Comparison of ENCODE assay signal across 1 cellular context in genomic region chr6:29705389-29706231, GRCh38.
TF ChIP-seq lines count a peak whose summit lies in the region.

No MANE protein-coding gene starts in this region.

TF ChIP-seq in GM12878, 131 proteins besides CTCF, POLR2A, EP300 and RAD21:
- 0 out of 2 replicates have a peak, but pooled peaks have one; percentile 20 for TF ChIP-seq IKZF1 (conservative IDR thresholded peaks at IDR 0.05)
- TF ChIP-seq HDAC2 (IDR thresholded peaks at IDR 0.05) = no peak
- no peak for TF ChIP-seq SMAD1 (IDR thresholded peaks at IDR 0.05; ENCODE audit: low read depth, partially characterized antibody)
- TF ChIP-seq IKZF2 (IDR thresholded peaks at IDR 0.05) = peak; percentile 18 to 25; a peak in 1 of 4 replicates
- TF ChIP-seq FOXM1 (IDR thresholded peaks at IDR 0.05; ENCODE audit: low read depth, low read length) = no peak
- peak; percentile 51; the same call in 1 of the 2 replicates for TF ChIP-seq SMC3 (IDR thresholded peaks at IDR 0.05; ENCODE audit: borderline replicate concordance, low read length)
- TF ChIP-seq, protein P1, sequence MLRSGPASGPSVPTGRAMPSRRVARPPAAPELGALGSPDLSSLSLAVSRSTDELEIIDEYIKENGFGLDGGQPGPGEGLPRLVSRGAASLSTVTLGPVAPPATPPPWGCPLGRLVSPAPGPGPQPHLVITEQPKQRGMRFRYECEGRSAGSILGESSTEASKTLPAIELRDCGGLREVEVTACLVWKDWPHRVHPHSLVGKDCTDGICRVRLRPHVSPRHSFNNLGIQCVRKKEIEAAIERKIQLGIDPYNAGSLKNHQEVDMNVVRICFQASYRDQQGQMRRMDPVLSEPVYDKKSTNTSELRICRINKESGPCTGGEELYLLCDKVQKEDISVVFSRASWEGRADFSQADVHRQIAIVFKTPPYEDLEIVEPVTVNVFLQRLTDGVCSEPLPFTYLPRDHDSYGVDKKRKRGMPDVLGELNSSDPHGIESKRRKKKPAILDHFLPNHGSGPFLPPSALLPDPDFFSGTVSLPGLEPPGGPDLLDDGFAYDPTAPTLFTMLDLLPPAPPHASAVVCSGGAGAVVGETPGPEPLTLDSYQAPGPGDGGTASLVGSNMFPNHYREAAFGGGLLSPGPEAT (IDR thresholded peaks at IDR 0.05; ENCODE audit: low read depth) = 0 out of 2 replicates have a peak, but pooled peaks have one; percentile 45
- no peak for TF ChIP-seq BCL11A (IDR thresholded peaks at IDR 0.05; ENCODE audit: low read depth, low read length)
TF ChIP-seq in GM12878: peak in this region for 4.
